ENCODE assay signal across 1 cellular context in the genomic region with DNA sequence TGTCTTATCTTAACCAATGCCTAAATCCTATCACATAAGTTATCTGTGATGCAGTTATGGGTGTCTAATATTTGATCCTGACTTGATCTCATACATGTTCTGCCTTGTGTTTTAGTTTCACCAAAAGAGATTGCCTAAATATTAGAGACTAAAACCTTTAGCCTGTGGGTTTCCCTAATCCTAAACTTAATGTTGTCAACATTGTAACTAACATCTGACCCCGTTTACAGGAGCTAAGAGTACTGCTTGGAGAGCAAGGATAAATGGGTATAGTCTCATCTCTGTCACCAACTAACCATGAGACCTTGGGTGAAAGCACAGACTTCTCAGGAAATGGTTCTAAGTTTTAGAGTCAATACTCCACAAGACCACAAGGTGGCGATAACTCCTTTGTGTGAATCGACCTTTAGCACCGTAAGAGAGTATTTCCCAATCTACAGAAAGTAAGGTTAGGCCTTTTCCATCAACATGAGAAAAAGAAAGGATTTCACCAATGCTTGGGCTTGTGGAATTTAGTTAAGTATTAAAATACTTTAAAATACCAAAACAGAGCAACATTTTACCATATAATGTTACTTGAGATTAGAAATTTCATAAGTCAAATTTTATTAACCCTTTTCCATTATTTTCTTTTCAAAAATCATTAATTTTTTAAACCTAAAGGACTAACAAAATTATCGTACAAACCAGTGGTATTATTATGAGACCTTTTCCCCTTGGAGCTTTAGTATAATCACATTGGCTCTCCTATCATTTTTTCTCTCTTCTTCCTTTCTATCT.
TF ChIP-seq lines count a peak whose summit lies in the region.

No MANE protein-coding gene starts in this region.

TF ChIP-seq in HepG2, 621 proteins besides CTCF, POLR2A, EP300 and RAD21 (continued from another document and continues in another):
- TF ChIP-seq JUNB (CRISPR knock-in tag; IDR thresholded peaks at IDR 0.05; ENCODE audit: borderline replicate concordance), result no peak
- TF ChIP-seq FOXA1 (IDR thresholded peaks at IDR 0.05), result no peak
- 0 out of 2 replicates have a peak, but pooled peaks have one; percentile 38 for TF ChIP-seq FOXA1 (CRISPR knock-in tag; IDR thresholded peaks at IDR 0.05)
- TF ChIP-seq, protein P1, sequence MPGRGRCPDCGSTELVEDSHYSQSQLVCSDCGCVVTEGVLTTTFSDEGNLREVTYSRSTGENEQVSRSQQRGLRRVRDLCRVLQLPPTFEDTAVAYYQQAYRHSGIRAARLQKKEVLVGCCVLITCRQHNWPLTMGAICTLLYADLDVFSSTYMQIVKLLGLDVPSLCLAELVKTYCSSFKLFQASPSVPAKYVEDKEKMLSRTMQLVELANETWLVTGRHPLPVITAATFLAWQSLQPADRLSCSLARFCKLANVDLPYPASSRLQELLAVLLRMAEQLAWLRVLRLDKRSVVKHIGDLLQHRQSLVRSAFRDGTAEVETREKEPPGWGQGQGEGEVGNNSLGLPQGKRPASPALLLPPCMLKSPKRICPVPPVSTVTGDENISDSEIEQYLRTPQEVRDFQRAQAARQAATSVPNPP (CRISPR knock-in tag; IDR thresholded peaks at IDR 0.05), result no peak
- TF ChIP-seq, protein P2, sequence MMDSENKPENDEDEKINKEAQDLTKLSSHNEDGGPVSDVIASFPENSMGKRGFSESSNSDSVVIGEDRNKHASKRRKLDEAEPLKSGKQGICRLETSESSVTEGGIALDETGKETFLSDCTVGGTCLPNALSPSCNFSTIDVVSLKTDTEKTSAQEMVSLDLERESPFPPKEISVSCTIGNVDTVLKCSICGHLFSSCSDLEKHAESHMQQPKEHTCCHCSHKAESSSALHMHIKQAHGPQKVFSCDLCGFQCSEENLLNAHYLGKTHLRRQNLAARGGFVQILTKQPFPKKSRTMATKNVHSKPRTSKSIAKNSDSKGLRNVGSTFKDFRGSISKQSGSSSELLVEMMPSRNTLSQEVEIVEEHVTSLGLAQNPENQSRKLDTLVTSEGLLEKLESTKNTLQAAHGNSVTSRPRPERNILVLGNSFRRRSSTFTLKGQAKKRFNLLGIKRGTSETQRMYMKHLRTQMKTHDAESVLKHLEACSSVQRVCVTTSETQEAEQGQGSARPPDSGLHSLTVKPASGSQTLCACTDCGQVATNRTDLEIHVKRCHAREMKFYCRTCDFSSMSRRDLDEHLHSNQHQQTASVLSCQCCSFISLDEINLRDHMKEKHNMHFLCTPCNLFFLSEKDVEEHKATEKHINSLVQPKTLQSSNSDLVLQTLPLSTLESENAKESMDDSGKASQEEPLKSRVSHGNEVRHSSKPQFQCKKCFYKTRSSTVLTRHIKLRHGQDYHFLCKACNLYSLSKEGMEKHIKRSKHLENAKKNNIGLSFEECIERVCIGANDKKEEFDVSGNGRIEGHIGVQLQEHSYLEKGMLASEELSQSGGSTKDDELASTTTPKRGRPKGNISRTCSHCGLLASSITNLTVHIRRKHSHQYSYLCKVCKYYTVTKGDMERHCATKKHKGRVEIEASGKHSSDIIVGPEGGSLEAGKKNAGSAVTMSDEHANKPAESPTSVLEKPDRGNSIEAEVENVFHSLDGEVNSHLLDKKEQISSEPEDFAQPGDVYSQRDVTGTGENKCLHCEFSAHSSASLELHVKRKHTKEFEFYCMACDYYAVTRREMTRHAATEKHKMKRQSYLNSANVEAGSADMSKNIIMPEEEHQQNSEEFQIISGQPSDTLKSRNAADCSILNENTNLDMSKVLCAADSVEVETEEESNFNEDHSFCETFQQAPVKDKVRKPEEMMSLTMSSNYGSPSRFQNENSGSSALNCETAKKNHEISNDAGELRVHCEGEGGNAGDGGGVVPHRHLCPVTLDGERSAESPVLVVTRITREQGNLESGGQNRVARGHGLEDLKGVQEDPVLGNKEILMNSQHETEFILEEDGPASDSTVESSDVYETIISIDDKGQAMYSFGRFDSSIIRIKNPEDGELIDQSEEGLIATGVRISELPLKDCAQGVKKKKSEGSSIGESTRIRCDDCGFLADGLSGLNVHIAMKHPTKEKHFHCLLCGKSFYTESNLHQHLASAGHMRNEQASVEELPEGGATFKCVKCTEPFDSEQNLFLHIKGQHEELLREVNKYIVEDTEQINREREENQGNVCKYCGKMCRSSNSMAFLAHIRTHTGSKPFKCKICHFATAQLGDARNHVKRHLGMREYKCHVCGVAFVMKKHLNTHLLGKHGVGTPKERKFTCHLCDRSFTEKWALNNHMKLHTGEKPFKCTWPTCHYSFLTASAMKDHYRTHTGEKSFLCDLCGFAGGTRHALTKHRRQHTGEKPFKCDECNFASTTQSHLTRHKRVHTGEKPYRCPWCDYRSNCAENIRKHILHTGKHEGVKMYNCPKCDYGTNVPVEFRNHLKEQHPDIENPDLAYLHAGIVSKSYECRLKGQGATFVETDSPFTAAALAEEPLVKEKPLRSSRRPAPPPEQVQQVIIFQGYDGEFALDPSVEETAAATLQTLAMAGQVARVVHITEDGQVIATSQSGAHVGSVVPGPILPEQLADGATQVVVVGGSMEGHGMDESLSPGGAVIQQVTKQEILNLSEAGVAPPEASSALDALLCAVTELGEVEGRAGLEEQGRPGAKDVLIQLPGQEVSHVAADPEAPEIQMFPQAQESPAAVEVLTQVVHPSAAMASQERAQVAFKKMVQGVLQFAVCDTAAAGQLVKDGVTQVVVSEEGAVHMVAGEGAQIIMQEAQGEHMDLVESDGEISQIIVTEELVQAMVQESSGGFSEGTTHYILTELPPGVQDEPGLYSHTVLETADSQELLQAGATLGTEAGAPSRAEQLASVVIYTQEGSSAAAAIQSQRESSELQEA (CRISPR knock-in tag; IDR thresholded peaks at IDR 0.05; ENCODE audit: not compliant biosample characterization), result no peak
- no peak for TF ChIP-seq RELA (CRISPR knock-in tag; IDR thresholded peaks at IDR 0.05)
- TF ChIP-seq TSC22D2 (CRISPR knock-in tag; IDR thresholded peaks at IDR 0.05; ENCODE audit: borderline replicate concordance), result 0 out of 2 replicates have a peak, but pooled peaks have one; percentile 28
- TF ChIP-seq ZNF160 (CRISPR knock-in tag; IDR thresholded peaks at IDR 0.05), result no peak
- no peak for TF ChIP-seq ZBTB7B (CRISPR knock-in tag; IDR thresholded peaks at IDR 0.05)
- no peak for TF ChIP-seq ZNF34 (CRISPR knock-in tag; IDR thresholded peaks at IDR 0.05; ENCODE audit: borderline replicate concordance)
- TF ChIP-seq YY1 (IDR thresholded peaks at IDR 0.05; ENCODE audit: insufficient read depth, insufficient replicate concordance, low read depth, low read length), result no peak
- peak; percentile 60; the same call in 1 of the 2 replicates for TF ChIP-seq ZNF12 (CRISPR knock-in tag; IDR thresholded peaks at IDR 0.05)
- no peak for TF ChIP-seq ZNF10 (CRISPR knock-in tag; IDR thresholded peaks at IDR 0.05; ENCODE audit: borderline replicate concordance, low read depth)
- no peak for TF ChIP-seq ZBTB21 (CRISPR knock-in tag; IDR thresholded peaks at IDR 0.05)
- TF ChIP-seq, protein P3, sequence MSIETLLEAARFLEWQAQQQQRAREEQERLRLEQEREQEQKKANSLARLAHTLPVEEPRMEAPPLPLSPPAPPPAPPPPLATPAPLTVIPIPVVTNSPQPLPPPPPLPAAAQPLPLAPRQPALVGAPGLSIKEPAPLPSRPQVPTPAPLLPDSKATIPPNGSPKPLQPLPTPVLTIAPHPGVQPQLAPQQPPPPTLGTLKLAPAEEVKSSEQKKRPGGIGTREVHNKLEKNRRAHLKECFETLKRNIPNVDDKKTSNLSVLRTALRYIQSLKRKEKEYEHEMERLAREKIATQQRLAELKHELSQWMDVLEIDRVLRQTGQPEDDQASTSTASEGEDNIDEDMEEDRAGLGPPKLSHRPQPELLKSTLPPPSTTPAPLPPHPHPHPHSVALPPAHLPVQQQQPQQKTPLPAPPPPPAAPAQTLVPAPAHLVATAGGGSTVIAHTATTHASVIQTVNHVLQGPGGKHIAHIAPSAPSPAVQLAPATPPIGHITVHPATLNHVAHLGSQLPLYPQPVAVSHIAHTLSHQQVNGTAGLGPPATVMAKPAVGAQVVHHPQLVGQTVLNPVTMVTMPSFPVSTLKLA (IDR thresholded peaks at IDR 0.05), result no peak
- TF ChIP-seq, protein P4, sequence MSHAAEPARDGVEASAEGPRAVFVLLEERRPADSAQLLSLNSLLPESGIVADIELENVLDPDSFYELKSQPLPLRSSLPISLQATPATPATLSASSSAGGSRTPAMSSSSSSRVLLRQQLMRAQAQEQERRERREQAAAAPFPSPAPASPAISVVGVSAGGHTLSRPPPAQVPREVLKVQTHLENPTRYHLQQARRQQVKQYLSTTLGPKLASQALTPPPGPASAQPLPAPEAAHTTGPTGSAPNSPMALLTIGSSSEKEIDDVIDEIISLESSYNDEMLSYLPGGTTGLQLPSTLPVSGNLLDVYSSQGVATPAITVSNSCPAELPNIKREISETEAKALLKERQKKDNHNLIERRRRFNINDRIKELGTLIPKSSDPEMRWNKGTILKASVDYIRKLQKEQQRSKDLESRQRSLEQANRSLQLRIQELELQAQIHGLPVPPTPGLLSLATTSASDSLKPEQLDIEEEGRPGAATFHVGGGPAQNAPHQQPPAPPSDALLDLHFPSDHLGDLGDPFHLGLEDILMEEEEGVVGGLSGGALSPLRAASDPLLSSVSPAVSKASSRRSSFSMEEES (CRISPR knock-in tag; IDR thresholded peaks at IDR 0.05), result 0 out of 2 replicates have a peak, but pooled peaks have one; percentile 16
- TF ChIP-seq CEBPB (IDR thresholded peaks at IDR 0.05; ENCODE audit: borderline replicate concordance, low read depth, low read length), result peak; percentile 97
- TF ChIP-seq TBL1XR1 (IDR thresholded peaks at IDR 0.05; ENCODE audit: borderline replicate concordance, low read length, partially characterized antibody), result no peak
- TF ChIP-seq PPARG (CRISPR knock-in tag; conservative IDR thresholded peaks at IDR 0.05), result peak; percentile 99
- no peak for TF ChIP-seq ZNF121 (CRISPR knock-in tag; IDR thresholded peaks at IDR 0.05)
- TF ChIP-seq, protein P5, sequence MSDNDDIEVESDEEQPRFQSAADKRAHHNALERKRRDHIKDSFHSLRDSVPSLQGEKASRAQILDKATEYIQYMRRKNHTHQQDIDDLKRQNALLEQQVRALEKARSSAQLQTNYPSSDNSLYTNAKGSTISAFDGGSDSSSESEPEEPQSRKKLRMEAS (IDR thresholded peaks at IDR 0.05), result no peak
- peak; percentile 96 for TF ChIP-seq HNF4A (CRISPR knock-in tag; IDR thresholded peaks at IDR 0.05)
- TF ChIP-seq ZNF530 (CRISPR knock-in tag; IDR thresholded peaks at IDR 0.05; ENCODE audit: low read depth), result no peak
- no peak for TF ChIP-seq ZNF777 (CRISPR knock-in tag; IDR thresholded peaks at IDR 0.05)
- TF ChIP-seq, protein P6, sequence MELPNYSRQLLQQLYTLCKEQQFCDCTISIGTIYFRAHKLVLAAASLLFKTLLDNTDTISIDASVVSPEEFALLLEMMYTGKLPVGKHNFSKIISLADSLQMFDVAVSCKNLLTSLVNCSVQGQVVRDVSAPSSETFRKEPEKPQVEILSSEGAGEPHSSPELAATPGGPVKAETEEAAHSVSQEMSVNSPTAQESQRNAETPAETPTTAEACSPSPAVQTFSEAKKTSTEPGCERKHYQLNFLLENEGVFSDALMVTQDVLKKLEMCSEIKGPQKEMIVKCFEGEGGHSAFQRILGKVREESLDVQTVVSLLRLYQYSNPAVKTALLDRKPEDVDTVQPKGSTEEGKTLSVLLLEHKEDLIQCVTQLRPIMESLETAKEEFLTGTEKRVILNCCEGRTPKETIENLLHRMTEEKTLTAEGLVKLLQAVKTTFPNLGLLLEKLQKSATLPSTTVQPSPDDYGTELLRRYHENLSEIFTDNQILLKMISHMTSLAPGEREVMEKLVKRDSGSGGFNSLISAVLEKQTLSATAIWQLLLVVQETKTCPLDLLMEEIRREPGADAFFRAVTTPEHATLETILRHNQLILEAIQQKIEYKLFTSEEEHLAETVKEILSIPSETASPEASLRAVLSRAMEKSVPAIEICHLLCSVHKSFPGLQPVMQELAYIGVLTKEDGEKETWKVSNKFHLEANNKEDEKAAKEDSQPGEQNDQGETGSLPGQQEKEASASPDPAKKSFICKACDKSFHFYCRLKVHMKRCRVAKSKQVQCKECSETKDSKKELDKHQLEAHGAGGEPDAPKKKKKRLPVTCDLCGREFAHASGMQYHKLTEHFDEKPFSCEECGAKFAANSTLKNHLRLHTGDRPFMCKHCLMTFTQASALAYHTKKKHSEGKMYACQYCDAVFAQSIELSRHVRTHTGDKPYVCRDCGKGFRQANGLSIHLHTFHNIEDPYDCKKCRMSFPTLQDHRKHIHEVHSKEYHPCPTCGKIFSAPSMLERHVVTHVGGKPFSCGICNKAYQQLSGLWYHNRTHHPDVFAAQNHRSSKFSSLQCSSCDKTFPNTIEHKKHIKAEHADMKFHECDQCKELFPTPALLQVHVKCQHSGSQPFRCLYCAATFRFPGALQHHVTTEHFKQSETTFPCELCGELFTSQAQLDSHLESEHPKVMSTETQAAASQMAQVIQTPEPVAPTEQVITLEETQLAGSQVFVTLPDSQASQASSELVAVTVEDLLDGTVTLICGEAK (IDR thresholded peaks at IDR 0.05), result no peak
- TF ChIP-seq, protein P6 (CRISPR knock-in tag; IDR thresholded peaks at IDR 0.05), result no peak
